ENCODE assay signal across 9 cellular contexts in the genomic region with DNA sequence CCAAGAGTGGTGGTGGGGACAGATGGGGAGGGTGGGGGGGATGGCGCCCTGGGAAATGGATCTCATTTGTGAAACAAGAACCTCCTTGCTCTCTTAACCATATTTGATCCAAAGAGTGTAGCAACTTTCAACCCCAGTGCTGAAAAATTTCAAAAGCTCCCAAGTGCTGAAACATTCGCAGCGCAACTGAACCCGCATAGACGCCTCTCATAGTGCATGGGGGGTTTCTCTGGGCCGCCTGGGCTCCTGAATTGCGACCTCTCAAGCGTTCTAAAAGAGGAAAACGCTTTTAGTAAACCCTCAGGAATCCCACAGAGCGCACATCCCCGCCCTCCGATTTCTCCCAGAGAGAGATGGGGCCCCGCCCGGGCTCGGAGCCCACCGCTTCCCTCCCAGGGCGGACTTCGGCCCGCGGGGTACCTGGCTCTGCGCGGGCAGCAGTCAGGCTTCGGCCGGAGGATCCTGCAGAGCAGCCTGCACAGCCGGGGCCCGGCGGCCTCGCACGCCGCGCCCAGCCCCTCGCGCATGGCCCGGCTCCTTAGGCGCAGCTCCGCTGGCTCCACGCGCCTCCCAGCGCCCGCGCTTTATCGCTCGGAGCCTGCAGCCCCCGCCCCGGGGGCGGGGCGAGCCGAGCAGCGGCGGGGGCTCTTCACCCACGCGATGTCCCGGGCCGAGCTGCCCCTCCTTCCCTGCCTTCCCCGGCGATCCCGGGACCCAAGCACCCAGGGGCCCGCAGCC. TPM values are rescaled to one million over a fixed set of nuclear protein-coding genes. Genes with fewer than 3 reads are reported as not detected.
DNase-seq lines count a peak whose midpoint lies in the region; ATAC-seq and TF ChIP-seq lines count a peak whose summit lies in the region.
"Had no signal": no experiment of that assay in that cellular context is flagged by ENCODE, and none has a peak within 500 bp of the region (broad histone marks: within the 10 kb centered on the region; RNA-seq: fewer than 3 reads in every experiment).

No MANE protein-coding gene starts in this region.

- peaks cover 15% of the 10 kb centered on the region for H3K27me3 Mint-ChIP-seq in neural progenitor cell (ENCODE audit: insufficient read depth, low read depth)

- H3K27ac ChIP-seq in neural progenitor cell, result no peak overlapping the region

- H2AFZ ChIP-seq in neural progenitor cell (replicated peaks), result peak overlapping the region; percentile 98

- peak overlapping the region; percentile 81 for H3K4me3 Mint-ChIP-seq in neural progenitor cell

- H3K36me3 Mint-ChIP-seq in neural progenitor cell, result no peaks in the 10 kb centered on the region
- H3K36me3 Mint-ChIP-seq: activated naive CD4-positive, alpha-beta T cell treated with anti-CD3 and anti-CD28 coated beads, Interleukin-2, amount 50 U/mL, for 72 hours had no signal

- no peak overlapping the region for H3K27ac Mint-ChIP-seq in neural progenitor cell
- H3K27ac Mint-ChIP-seq: activated naive CD4-positive, alpha-beta T cell treated with anti-CD3 and anti-CD28 coated beads, Interleukin-2, amount 50 U/mL, for 72 hours had no signal

- ATAC-seq in GM19452 (IDR thresholded peaks at IDR 0.05; ENCODE audit: unreplicated experiment), result no peak
- ATAC-seq in HG02885 (IDR thresholded peaks at IDR 0.05; ENCODE audit: poor library complexity, unreplicated experiment), result no peak

- peaks cover 27% of the 10 kb centered on the region for H3K27me3 ChIP-seq in neural progenitor cell

- H3K4me3 ChIP-seq in fibroblast of mammary gland (ENCODE audit: control insufficient read depth, low read depth, low read length) (no peak overlapping the region), neural progenitor cell (peak overlapping the region; percentile 51)

- TF ChIP-seq CTCF in fibroblast of mammary gland (conservative IDR thresholded peaks at IDR 0.05; ENCODE audit: control insufficient read depth, insufficient read depth, low read depth, low read length), result no peak
- TF ChIP-seq CTCF in neural progenitor cell (IDR thresholded peaks at IDR 0.05), result no peak
- no peak for TF ChIP-seq CTCF in GM20000 (IDR thresholded peaks at IDR 0.05; ENCODE audit: extremely low read depth, missing control alignments)

- H3K4me1 ChIP-seq in neural progenitor cell, result peaks cover 5% of the 10 kb centered on the region

- no peak overlapping the region for H3K9ac ChIP-seq in neural progenitor cell

- H3K79me2 ChIP-seq in neural progenitor cell (ENCODE audit: low read depth), result no peaks in the 10 kb centered on the region

- H3K36me3 ChIP-seq in neural progenitor cell, result no peaks in the 10 kb centered on the region

- no peaks in the 10 kb centered on the region for H3K9me3 ChIP-seq in neural progenitor cell (ENCODE audit: low read depth)

- H3K4me2 ChIP-seq in neural progenitor cell, result peak overlapping the region; percentile 96

- H3K9me3 Mint-ChIP-seq in neural progenitor cell, result no peaks in the 10 kb centered on the region
- H3K9me3 Mint-ChIP-seq: activated naive CD4-positive, alpha-beta T cell treated with anti-CD3 and anti-CD28 coated beads, Interleukin-2, amount 50 U/mL, for 72 hours had no signal

- H3F3A ChIP-seq in neural progenitor cell (ENCODE audit: low read depth), result peaks cover 5% of the 10 kb centered on the region

- H4K20me1 ChIP-seq in neural progenitor cell (ENCODE audit: low read depth), result no peaks in the 10 kb centered on the region

- DNase-seq in COR-L47 (lab: John Stamatoyannopoulos, UW) (peak; percentile 12), NCI-H510A treated with DMSO at 0.1 percent for 48 hours (lab: John Stamatoyannopoulos, UW) (peak; percentile 28), fibroblast of mammary gland (ENCODE audit: low read depth) (peak; percentile 1), neural progenitor cell (ENCODE audit: low spot score) (peak; percentile 80), GF-D8 (lab: John Stamatoyannopoulos, UW) (no peak), GM20000 (ENCODE audit: low spot score) (no peak)

- H3K4me1 Mint-ChIP-seq in neural progenitor cell, result peaks cover 29% of the 10 kb centered on the region

RNA-seq across cellular contexts. Expression of a gene that starts 7.0 kb away (rescaled TPM):
- 26.6 and 39.7 TPM in 2 replicates for total RNA-seq in neural progenitor cell (ENCODE audit: low replicate concordance)
- total RNA-seq: activated naive CD4-positive, alpha-beta T cell treated with anti-CD3 and anti-CD28 coated beads, Interleukin-2, amount 50 U/mL, for 72 hours had no signal

Comparison
In these comparisons a context has a peak if more than half of its experiments do, and no peak if none do; other contexts are left out.
1. DNase-seq: peak in COR-L47 (single experiment), NCI-H510A treated with DMSO at 0.1 percent for 48 hours (single experiment), fibroblast of mammary gland (single experiment) and neural progenitor cell (single experiment); none in GF-D8 (single experiment) and GM20000 (single experiment).